In genomic region chr5:138468966-138469539, GRCh38 we compare ENCODE assay signal across 15 cellular contexts. TPM values are rescaled to one million over a fixed set of nuclear protein-coding genes. Genes with fewer than 3 reads are reported as not detected.
DNase-seq lines count a peak whose midpoint lies in the region; TF ChIP-seq lines count a peak whose summit lies in the region.
"Had no signal": no experiment of that assay in that cellular context is flagged by ENCODE, and none has a peak within 500 bp of the region (broad histone marks: within the 10 kb centered on the region; RNA-seq: fewer than 3 reads in every experiment).

No MANE protein-coding gene starts in this region.

- no peak overlapping the region for H3K4me3 ChIP-seq in AG10803 (ENCODE audit: low read length)
- H3K4me3 ChIP-seq in H7 (ENCODE audit: insufficient read depth, low read depth, low read length) = no peak overlapping the region
- H3K4me3 ChIP-seq in dorsolateral prefrontal cortex = peak overlapping the region in 12 of 59 donors; percentile 6 to 93 (median 84)
- H3K4me3 ChIP-seq: lower lobe of right lung had no signal

- DNase-seq in AG10803 (ENCODE audit: low read depth) (peak; percentile 74), H7 (peak; percentile 30), MCF 10A (ENCODE audit: unreplicated experiment) (no peak), dorsolateral prefrontal cortex (no peak), NCI-H226 (no peak), NCI-H82 (lab: John Stamatoyannopoulos, UW) (no peak), head of caudate nucleus (no peak)
- DNase-seq: activated naive CD8-positive, alpha-beta T cell treated with anti-CD3 and anti-CD28 coated beads, Interleukin-2, amount 10 ng/mL, durations not matched to agents 7 days and 5 days; effector CD8-positive, alpha-beta T cell; NCI-H2081; stimulated activated CD4-positive, alpha-beta T cell treated with anti-CD3 and anti-CD28 coated beads, Interleukin-1b, Interleukin-23, amount 100 ng/mL, for 48 hours; stimulated activated naive B cell treated with anti-CD40 and anti-IgM and Interleukin-4, amounts not matched to agents 10 μg/mL and 1 μg/mL and 100 μg/mL, for 72 hours had no signal

- H3K9me3 Mint-ChIP-seq in MCF 10A (ENCODE audit: unreplicated experiment) (no peaks in the 10 kb centered on the region), nephron (no peaks in the 10 kb centered on the region)
- H3K9me3 Mint-ChIP-seq: activated naive CD8-positive, alpha-beta T cell treated with anti-CD3 and anti-CD28 coated beads, Interleukin-2, amount 10 ng/mL, durations not matched to agents 7 days and 5 days; stimulated activated naive B cell treated with anti-CD40 and anti-IgM and Interleukin-4, amounts not matched to agents 10 μg/mL and 1 μg/mL and 100 μg/mL, for 72 hours had no signal

- CTCF ChIA-PET in MCF 10A (lab: Yijun Ruan, JAX) = interaction anchor here (0.5 to 4.2 kb wide), 6 partner anchors 24 to 692 kb away, joined by 3 to 37 read pairs (median 3); no protein-coding TSS in a partner anchor

- peak overlapping the region; percentile 93 for H3K27ac Mint-ChIP-seq in MCF 10A (ENCODE audit: low read depth, unreplicated experiment)
- H3K27ac Mint-ChIP-seq in nephron = no peak overlapping the region
- H3K27ac Mint-ChIP-seq: activated naive CD8-positive, alpha-beta T cell treated with anti-CD3 and anti-CD28 coated beads, Interleukin-2, amount 10 ng/mL, durations not matched to agents 7 days and 5 days; stimulated activated naive B cell treated with anti-CD40 and anti-IgM and Interleukin-4, amounts not matched to agents 10 μg/mL and 1 μg/mL and 100 μg/mL, for 72 hours had no signal

- peaks cover 20% of the 10 kb centered on the region for H3K27me3 Mint-ChIP-seq in MCF 10A (ENCODE audit: insufficient read depth, unreplicated experiment)
- peaks cover 29% of the 10 kb centered on the region for H3K27me3 Mint-ChIP-seq in nephron (ENCODE audit: low read depth)
- H3K27me3 Mint-ChIP-seq: stimulated activated naive B cell treated with anti-CD40 and anti-IgM and Interleukin-4, amounts not matched to agents 10 μg/mL and 1 μg/mL and 100 μg/mL, for 72 hours had no signal

- H3K27me3 ChIP-seq in H7 (ENCODE audit: control insufficient read depth, insufficient read depth, low read length) (peaks cover 24% of the 10 kb centered on the region), dorsolateral prefrontal cortex (no peaks in the 10 kb centered on the region)

- H3K4me3 Mint-ChIP-seq in MCF 10A (ENCODE audit: unreplicated experiment) (no peak overlapping the region), nephron (peak overlapping the region; percentile 88 to 93 (median 92))
- H3K4me3 Mint-ChIP-seq: activated naive CD8-positive, alpha-beta T cell treated with anti-CD3 and anti-CD28 coated beads, Interleukin-2, amount 10 ng/mL, durations not matched to agents 7 days and 5 days; stimulated activated naive B cell treated with anti-CD40 and anti-IgM and Interleukin-4, amounts not matched to agents 10 μg/mL and 1 μg/mL and 100 μg/mL, for 72 hours had no signal

- TF ChIP-seq CTCF in AG10803 (conservative IDR thresholded peaks at IDR 0.05; ENCODE audit: low read length) (no peak), MCF 10A (IDR thresholded peaks at IDR 0.05; ENCODE audit: unreplicated experiment) (no peak), nephron (IDR thresholded peaks at IDR 0.05; ENCODE audit: unreplicated experiment in 3 of 3) (no peak), dorsolateral prefrontal cortex (IDR thresholded peaks at IDR 0.05 in 54 of 56, conservative IDR thresholded peaks at IDR 0.05 in 2 of 56; ENCODE audit: low read depth in 1 of 56, partially characterized antibody in 56 of 56) (no peak)

- intact Hi-C loops in MCF 10A (cut with micrococcal nuclease) = no loop called here
- intact Hi-C loops in dorsolateral prefrontal cortex (cut with DNase I) = loop anchor here (10.0 kb wide), 3 partner anchors 76 to 796 kb away; partner anchors contain the start of genes ETF1 (in 1 of the 2) and KDM3B (in 1 of the 2)
- intact Hi-C loops in head of caudate nucleus (cut with DNase I) = loop anchor here (10.0 kb wide), 1 partner anchor 106 kb away; the partner anchor contains the start of gene HSPA9

- H3K4me1 Mint-ChIP-seq in MCF 10A (ENCODE audit: insufficient read depth, unreplicated experiment) = peaks cover 35% of the 10 kb centered on the region
- peaks cover 27% of the 10 kb centered on the region for H3K4me1 Mint-ChIP-seq in nephron

- POLR2A ChIA-PET in MCF 10A (lab: Yijun Ruan, JAX) = interaction anchor here (0.8 to 15.2 kb wide), 8 partner anchors 15 to 84 kb away, joined by 3 to 626 read pairs (median 6); partner anchors contain the start of gene ETF1

- peak overlapping the region in 4 of 59 donors; percentile 6 to 52 (median 17) for H3K27ac ChIP-seq in dorsolateral prefrontal cortex
- H3K27ac ChIP-seq: lower lobe of right lung, parathyroid adenoma had no signal

- BruUV-seq in MCF 10A (replicated peaks; lab: Mats Ljungman, UMichigan) = no TSS peak

- H3K36me3 ChIP-seq in H7 (replicated peaks; ENCODE audit: control insufficient read depth, insufficient read depth, low read length) = no peaks in the 10 kb centered on the region; the same call in 1 of the 2 replicates

- H3K36me3 Mint-ChIP-seq in MCF 10A (ENCODE audit: insufficient read depth, unreplicated experiment) = peaks cover 80% of the 10 kb centered on the region
- peaks cover 25% of the 10 kb centered on the region for H3K36me3 Mint-ChIP-seq in nephron (ENCODE audit: low read depth)

RNA-seq across cellular contexts. Expression of gene EGR1, which starts 3.8 kb away (rescaled TPM):
- total RNA-seq in H7 (2014; rRNA removed; shearing (Covaris generic)) = 0.10 and 7.5 TPM in 2 replicates
- total RNA-seq in MCF 10A (2022) (92.3 and 189 TPM in 2 replicates), dorsolateral prefrontal cortex (100 to 1,000 TPM in 3 of 120 experiments, 10 to 100 TPM in 112, 1 to 10 TPM in 5; 6.0 to 163 (median 19.8) TPM)

RNA-seq across cellular contexts. Expression of gene REEP2, which starts 30.2 kb away (rescaled TPM):
- total RNA-seq in H7 (2014; rRNA removed; shearing (Covaris generic)) = 18.3 and 20.3 TPM in 2 replicates
- total RNA-seq in MCF 10A (2022) (0.77 and 0.81 TPM in 2 replicates), dorsolateral prefrontal cortex (100 to 1,000 TPM in 119 of 120 experiments, 10 to 100 TPM in 1; 68.4 to 279 (median 196) TPM)

Comparison
In these comparisons a context has a peak if more than half of its experiments do, and no peak if none do; other contexts are left out.
1. DNase-seq: peak in AG10803 (single experiment) and H7 (single experiment); none in MCF 10A (single experiment), dorsolateral prefrontal cortex (0 of 10), NCI-H226 (single experiment), NCI-H82 (single experiment) and head of caudate nucleus (0 of 42).
2. RNA of gene REEP2, which starts 30.2 kb away (total RNA-seq): 68.4 to 279 TPM in dorsolateral prefrontal cortex and 18.3 to 20.3 TPM in H7; 0.77 to 0.81 TPM in MCF 10A; every median in the first group is over 10 times any median in the second.